In the genomic region with DNA sequence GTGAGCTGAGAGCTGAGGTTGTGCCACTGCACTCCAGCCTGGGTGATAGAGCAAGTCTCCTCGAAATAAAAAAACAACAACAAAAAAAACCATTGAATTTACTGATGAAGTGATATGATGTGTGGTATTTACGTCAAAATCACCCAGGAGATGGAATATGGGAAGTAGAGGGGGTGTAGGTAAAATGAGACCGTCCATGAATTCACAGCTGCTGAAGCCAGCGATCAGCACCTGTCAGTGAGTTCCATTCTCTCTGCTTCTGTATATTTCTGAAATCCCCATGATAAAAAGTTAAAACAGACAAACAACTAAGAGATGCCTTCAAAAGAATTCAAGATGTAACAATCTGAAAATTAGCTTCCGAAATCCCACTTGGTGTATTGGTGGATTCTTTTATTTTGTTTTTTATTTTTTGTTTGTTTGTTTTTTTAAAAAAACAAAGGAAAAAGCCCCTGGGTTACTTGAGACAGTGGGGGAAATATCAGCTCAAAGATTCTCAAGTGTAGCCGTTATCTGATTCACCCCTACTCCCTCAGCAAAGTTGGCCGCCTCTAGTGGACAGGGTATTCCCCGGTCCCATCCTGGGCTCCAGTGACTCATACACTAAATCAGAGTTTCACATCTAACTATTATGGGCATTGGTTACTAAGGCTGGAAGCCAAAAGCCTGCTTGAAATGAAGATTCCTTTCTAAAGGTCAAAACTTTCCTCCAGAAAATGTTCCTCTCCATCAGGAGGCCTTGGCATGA, we compare ENCODE assay signal across 8 cellular contexts.
DNase-seq lines count a peak whose midpoint lies in the region; ATAC-seq and TF ChIP-seq lines count a peak whose summit lies in the region.

No MANE protein-coding gene starts in this region.

- H3K9me3 Mint-ChIP-seq in CD4-positive, alpha-beta T cell, result no peaks in the 10 kb centered on the region

- DNase-seq in BJ (ENCODE audit: low read depth) (no peak), mucosa of descending colon (no peak), NCI-H1417 (lab: John Stamatoyannopoulos, UW) (no peak), NCI-H187 (lab: John Stamatoyannopoulos, UW) (no peak)
- peak; percentile 41 to 58 for DNase-seq in activated CD4-positive, alpha-beta T cell treated with anti-CD3 and anti-CD28 coated beads, Interleukin-2, amount 50 U/mL, for 48 hours
- DNase-seq in CD4-positive, alpha-beta T cell, result no peak

- no peak overlapping the region for H3K27ac ChIP-seq in CD4-positive, alpha-beta T cell (ENCODE audit: low read depth, low read length)

- POLR2A ChIA-PET in BJ (lab: Charles Lee), result interaction anchor here (0.7 kb wide), 1 partner anchor 46 kb away, joined by 3 read pairs; no protein-coding TSS in a partner anchor
- POLR2A ChIA-PET in CD4-positive, alpha-beta T cell (lab: Charles Lee), result no interaction called here

- H3K4me1 Mint-ChIP-seq in CD4-positive, alpha-beta T cell (ENCODE audit: low read depth), result no peaks in the 10 kb centered on the region

- no peaks in the 10 kb centered on the region for H3K9me3 ChIP-seq in mucosa of descending colon
- H3K9me3 ChIP-seq in CD4-positive, alpha-beta T cell (ENCODE audit: control insufficient read depth, low read length), result no peaks in the 10 kb centered on the region

- H3K27me3 ChIP-seq in BJ (ENCODE audit: control insufficient read depth, insufficient read depth, low read length), result no peaks in the 10 kb centered on the region; the same call in 1 of the 2 replicates
- H3K27me3 ChIP-seq in CD4-positive, alpha-beta T cell (ENCODE audit: control insufficient read depth, insufficient read depth, low read length), result no peaks in the 10 kb centered on the region

- CTCF ChIA-PET in BJ (lab: Yijun Ruan, JAX), result interaction anchor here (0.9 kb wide), 1 partner anchor 13 kb away, joined by 3 read pairs; no protein-coding TSS in a partner anchor
- CTCF ChIA-PET in CD4-positive, alpha-beta T cell (lab: Charles Lee), result no interaction called here

- H3K4me3 ChIP-seq in BJ (ENCODE audit: low read depth, low read length) (no peak overlapping the region), mucosa of descending colon (no peak overlapping the region)

- TF ChIP-seq CTCF in BJ (IDR thresholded peaks at IDR 0.05; ENCODE audit: insufficient read depth, low read depth, low read length), result peak; percentile 33; the same call in 1 of the 2 replicates
- TF ChIP-seq CTCF in mucosa of descending colon (IDR thresholded peaks at IDR 0.05), result no peak
- TF ChIP-seq CTCF in CD4-positive, alpha-beta T cell (IDR thresholded peaks at IDR 0.05), result no peak

- intact Hi-C loops in mucosa of descending colon (cut with DNase I, micrococcal nuclease), result no loop called here
- intact Hi-C loops in CD4-positive, alpha-beta T cell (cut with DNase I, micrococcal nuclease), result no loop called here

- no peaks in the 10 kb centered on the region for H3K36me3 ChIP-seq in BJ (ENCODE audit: control insufficient read depth, insufficient read depth, low read length)
- no peaks in the 10 kb centered on the region for H3K36me3 ChIP-seq in mucosa of descending colon (ENCODE audit: low read depth)

- no peak overlapping the region for H3K4me3 Mint-ChIP-seq in CD4-positive, alpha-beta T cell

- peak; percentile 86 for ATAC-seq in GM18909 (IDR thresholded peaks at IDR 0.05; ENCODE audit: poor library complexity, unreplicated experiment)
- ATAC-seq in HG03135 (IDR thresholded peaks at IDR 0.05; ENCODE audit: unreplicated experiment), result peak; percentile 86
- peak; percentile 51 for ATAC-seq in mucosa of descending colon
- ATAC-seq in CD4-positive, alpha-beta T cell (ENCODE audit: poor library complexity), result no peak

- H3K36me3 Mint-ChIP-seq in CD4-positive, alpha-beta T cell (ENCODE audit: low read depth), result no peaks in the 10 kb centered on the region

- H3K27ac Mint-ChIP-seq in CD4-positive, alpha-beta T cell, result no peak overlapping the region

- H3K27me3 Mint-ChIP-seq in CD4-positive, alpha-beta T cell, result no peaks in the 10 kb centered on the region

- no peaks in the 10 kb centered on the region for H3K4me1 ChIP-seq in mucosa of descending colon (ENCODE audit: low read depth)

Comparison
In these comparisons a context has a peak if more than half of its experiments do, and no peak if none do; other contexts are left out.
1. DNase-seq: peak in activated CD4-positive, alpha-beta T cell treated with anti-CD3 and anti-CD28 coated beads, Interleukin-2, amount 50 U/mL, for 48 hours (2 of 2); none in BJ (single experiment), mucosa of descending colon (0 of 3), NCI-H1417 (0 of 3), CD4-positive, alpha-beta T cell (0 of 10) and NCI-H187 (0 of 2).